12 cellular contexts compared by ENCODE assay signal in genomic region chr14:54428527-54428926, GRCh38.
"Had no signal": no experiment of that assay in that cellular context is flagged by ENCODE, and none has a peak within 500 bp of the region (broad histone marks: within the 10 kb centered on the region; RNA-seq: fewer than 3 reads in every experiment).

No MANE protein-coding gene starts in this region.

- H3K27me3 Mint-ChIP-seq: naive B cell, T-cell had no signal

- H3K9me3 Mint-ChIP-seq: naive B cell, neural progenitor cell, T-cell had no signal

- ATAC-seq: T-cell had no signal

- DNase-seq: cerebellar nuclear complex; effector memory CD4-positive, alpha-beta T cell; foreskin fibroblast; naive B cell; SHP77; SK-N-SH; stimulated activated CD4-positive, alpha-beta T cell treated with anti-CD3 and anti-CD28 coated beads, Interleukin-1b, Interleukin-23, amount 100 ng/mL, for 48 hours; T-cell; T1000; tibial artery had no signal

- FAIRE-seq: urothelium cell line had no signal

- H3K4me3 Mint-ChIP-seq: naive B cell, neural progenitor cell, T-cell had no signal

- H3K4me1 Mint-ChIP-seq: naive B cell had no signal

- H3K27ac Mint-ChIP-seq: neural progenitor cell had no signal
